In genomic region chr2:203861197-203861596, GRCh38 we compare ENCODE assay signal across 26 cellular contexts. TPM values are rescaled to one million over a fixed set of nuclear protein-coding genes. Genes with fewer than 3 reads are reported as not detected.
DNase-seq lines count a peak whose midpoint lies in the region; ATAC-seq and TF ChIP-seq lines count a peak whose summit lies in the region.
"Had no signal": no experiment of that assay in that cellular context is flagged by ENCODE, and none has a peak within 500 bp of the region (broad histone marks: within the 10 kb centered on the region; RNA-seq: fewer than 3 reads in every experiment).

No MANE protein-coding gene starts in this region.

- H3K4me2 ChIP-seq in KMS-11 = peak overlapping the region; percentile 65
- H3K4me2 ChIP-seq: smooth muscle cell had no signal

- CTCF ChIA-PET in CD4-positive, alpha-beta memory T cell (lab: Charles Lee; ENCODE audit: partially characterized antibody) = interaction anchor here (1.3 to 5.0 kb wide), 6 partner anchors 10 to 49 kb away, joined by 3 to 48 read pairs (median 10); no protein-coding TSS in a partner anchor

- H4K20me1 ChIP-seq in KMS-11 (ENCODE audit: insufficient read depth) = no peaks in the 10 kb centered on the region

- intact Hi-C loops in CD4-positive, alpha-beta memory T cell (cut with micrococcal nuclease) = no loop called here

- POLR2A ChIA-PET in CD4-positive, alpha-beta memory T cell (lab: Charles Lee; ENCODE audit: partially characterized antibody) = interaction anchor here (0.9 to 5.0 kb wide), 8 partner anchors 10 to 142 kb away, joined by 3 to 90 read pairs (median 4); partner anchors contain the start of gene CTLA4

- peaks cover 57% of the 10 kb centered on the region for H3K4me1 ChIP-seq in CD4-positive, alpha-beta memory T cell (ENCODE audit: insufficient read depth, low read length)
- H3K4me1 ChIP-seq in KMS-11 (ENCODE audit: low read depth, poor library complexity, severe bottlenecking) = peaks cover 90% of the 10 kb centered on the region
- H3K4me1 ChIP-seq: breast epithelium, HAP-1, suprapubic skin, vagina had no signal

- TF ChIP-seq CTCF in KMS-11 (conservative IDR thresholded peaks at IDR 0.05; ENCODE audit: low read depth, low read length) = no peak

- H3K4me3 Mint-ChIP-seq in CD4-positive, alpha-beta memory T cell = peak overlapping the region in 7 of 8 donors; percentile 10 to 66 (median 55)
- peak overlapping the region; percentile 65 for H3K4me3 Mint-ChIP-seq in activated naive CD8-positive, alpha-beta T cell
- H3K4me3 Mint-ChIP-seq: activated CD8-positive, alpha-beta memory T cell treated with anti-CD3 and anti-CD28 coated beads, Interleukin-2, amount 10 ng/mL, durations not matched to agents 7 days and 5 days; dendritic cell treated with granulocyte-macrophage colony-stimulating factor and Interleukin-4, amounts not matched to agents 40 ng/mL and 50 ng/mL, for 4 days; neural crest cell had no signal

- no peaks in the 10 kb centered on the region for H3K27me3 Mint-ChIP-seq in CD4-positive, alpha-beta memory T cell
- no peaks in the 10 kb centered on the region for H3K27me3 Mint-ChIP-seq in activated naive CD8-positive, alpha-beta T cell
- H3K27me3 Mint-ChIP-seq: activated CD8-positive, alpha-beta memory T cell treated with anti-CD3 and anti-CD28 coated beads, Interleukin-2, amount 10 ng/mL, durations not matched to agents 7 days and 5 days; dendritic cell treated with granulocyte-macrophage colony-stimulating factor and Interleukin-4, amounts not matched to agents 40 ng/mL and 50 ng/mL, for 4 days had no signal

- peaks cover 38 to 60% (median 47%) of the 10 kb centered on the region in 4 donors for H3K4me1 Mint-ChIP-seq in CD4-positive, alpha-beta memory T cell
- H3K4me1 Mint-ChIP-seq in activated naive CD8-positive, alpha-beta T cell (ENCODE audit: low read depth) = peaks cover 70% of the 10 kb centered on the region
- H3K4me1 Mint-ChIP-seq: neural crest cell had no signal

- no peaks in the 10 kb centered on the region for H3K79me2 ChIP-seq in KMS-11 (ENCODE audit: insufficient read depth, low read depth)

- peaks cover 0 to 5% of the 10 kb centered on the region in 2 donors for H3K36me3 Mint-ChIP-seq in CD4-positive, alpha-beta memory T cell
- peaks cover 7% of the 10 kb centered on the region for H3K36me3 Mint-ChIP-seq in activated naive CD8-positive, alpha-beta T cell

- no peak overlapping the region for H3K4me3 ChIP-seq in CD4-positive, alpha-beta memory T cell (ENCODE audit: low read length in 2 of 2)
- no peak overlapping the region for H3K4me3 ChIP-seq in KMS-11 (IDR thresholded peaks at IDR 0.05; ENCODE audit: insufficient read depth, low read depth, low read length)
- H3K4me3 ChIP-seq: breast epithelium, HAP-1, smooth muscle cell, suprapubic skin, vagina had no signal

- H2AFZ ChIP-seq in KMS-11 (ENCODE audit: low read depth) = no peak overlapping the region

- H3K9me3 Mint-ChIP-seq in CD4-positive, alpha-beta memory T cell = peaks cover 0 to 7% (median 5%) of the 10 kb centered on the region in 8 donors
- H3K9me3 Mint-ChIP-seq in activated naive CD8-positive, alpha-beta T cell (ENCODE audit: low read depth) = peaks cover 12% of the 10 kb centered on the region

- no peak for ATAC-seq in HG03342 (IDR thresholded peaks at IDR 0.05; ENCODE audit: unreplicated experiment)
- ATAC-seq: activated CD8-positive, alpha-beta memory T cell treated with anti-CD3 and anti-CD28 coated beads, Interleukin-2, amount 10 ng/mL, durations not matched to agents 7 days and 5 days had no signal

- H3K27ac Mint-ChIP-seq in CD4-positive, alpha-beta memory T cell = peak overlapping the region in 5 of 7 donors; percentile 10 to 80 (median 68)
- peak overlapping the region; percentile 91 for H3K27ac Mint-ChIP-seq in activated naive CD8-positive, alpha-beta T cell
- H3K27ac Mint-ChIP-seq: activated CD8-positive, alpha-beta memory T cell treated with anti-CD3 and anti-CD28 coated beads, Interleukin-2, amount 10 ng/mL, durations not matched to agents 7 days and 5 days; dendritic cell treated with granulocyte-macrophage colony-stimulating factor and Interleukin-4, amounts not matched to agents 40 ng/mL and 50 ng/mL, for 4 days had no signal

- no peak overlapping the region for H3K27ac ChIP-seq in CD4-positive, alpha-beta memory T cell (ENCODE audit: low read depth, low read length)
- peak overlapping the region; percentile 59 for H3K27ac ChIP-seq in KMS-11
- H3K27ac ChIP-seq: breast epithelium, epithelial cell of prostate, suprapubic skin, vagina, VCaP had no signal

- DNase-seq in CD4-positive, alpha-beta memory T cell = no peak
- DNase-seq in NCI-H748 (lab: John Stamatoyannopoulos, UW; ENCODE audit: unreplicated experiment) (peak; percentile 95), NCI-H2171 (lab: John Stamatoyannopoulos, UW) (no peak)
- no peak for DNase-seq in stimulated activated CD4-positive, alpha-beta T cell treated with anti-CD3 and anti-CD28 coated beads, Interleukin-1b, Interleukin-23, amount 100 ng/mL, for 48 hours
- DNase-seq: activated CD8-positive, alpha-beta memory T cell treated with anti-CD3 and anti-CD28 coated beads, Interleukin-2, amount 10 ng/mL, durations not matched to agents 7 days and 5 days; AML-193; Calu3; midbrain; NCI-H1092 treated with DMSO at 0.1 percent for 48 hours; Right ventricle myocardium superior; stimulated activated CD4-positive, alpha-beta T cell treated with anti-CD3 and anti-CD28 coated beads, Interleukin-4, amount 100 ng/mL, for 4 hours; T-helper 1 cell had no signal

- H3K36me3 ChIP-seq in CD4-positive, alpha-beta memory T cell (ENCODE audit: insufficient read depth, low read length) = no peaks in the 10 kb centered on the region
- H3K36me3 ChIP-seq in KMS-11 (ENCODE audit: insufficient read depth) = no peaks in the 10 kb centered on the region
- H3K36me3 ChIP-seq: breast epithelium, HAP-1, suprapubic skin, vagina had no signal

- H3K9ac ChIP-seq in KMS-11 = no peak overlapping the region

- H3K9me3 ChIP-seq in CD4-positive, alpha-beta memory T cell (ENCODE audit: control insufficient read depth in 1 of 2, low read length in 2 of 2) = no peaks in the 10 kb centered on the region
- H3K9me3 ChIP-seq: HAP-1, suprapubic skin, vagina had no signal

- H3K27me3 ChIP-seq in CD4-positive, alpha-beta memory T cell (ENCODE audit: insufficient read depth, low read length) = no peaks in the 10 kb centered on the region
- no peaks in the 10 kb centered on the region for H3K27me3 ChIP-seq in KMS-11 (ENCODE audit: insufficient read depth, low read depth)
- H3K27me3 ChIP-seq: breast epithelium, suprapubic skin, vagina had no signal

RNA-seq across cellular contexts. Expression of gene CTLA4, which starts 6.4 kb away (rescaled TPM):
- 10 to 100 TPM; 18.4 to 20.4 TPM for total RNA-seq in CD4-positive, alpha-beta memory T cell
- 1 to 10 TPM; 7.6 to 9.0 TPM for polyA plus RNA-seq in CD4-positive, alpha-beta memory T cell
- total RNA-seq: Calu3, frontal cortex, pulmonary artery endothelial cell, smooth muscle cell had no signal
- polyA plus RNA-seq: smooth muscle cell had no signal
